8 cellular contexts compared by ENCODE assay signal in genomic region chr14:102590667-102591099, GRCh38. TPM values are rescaled to one million over a fixed set of nuclear protein-coding genes. Genes with fewer than 3 reads are reported as not detected.
A peak's percentile ranks its signal among the peaks of the same experiment; 100 is the strongest.
DNase-seq lines count a peak whose midpoint lies in the region; ATAC-seq, FAIRE-seq and TF ChIP-seq lines count a peak whose summit lies in the region.

No MANE protein-coding gene starts in this region.

- H3K4me1 ChIP-seq in BE2C (peaks cover 14% of the 10 kb centered on the region), right cardiac atrium (ENCODE audit: control insufficient read depth, insufficient read depth, low read length) (peaks cover 2% of the 10 kb centered on the region), small intestine (ENCODE audit: control insufficient read depth in 2 of 2, insufficient read depth in 1 of 2, low read depth in 1 of 2, low read length in 1 of 2) (peaks cover under 1 to 8% of the 10 kb centered on the region in 2 donors)

- CTCF ChIA-PET in HEK293T (lab: Yijun Ruan, JAX): interaction anchor here (0.6 kb wide), 1 partner anchor 72 kb away, joined by 3 read pairs; no protein-coding TSS in a partner anchor

- H3K36me3 ChIP-seq in BE2C: peaks cover 8% of the 10 kb centered on the region
- H3K36me3 ChIP-seq in small intestine (ENCODE audit: control insufficient read depth in 2 of 2, insufficient read depth in 2 of 2, low read length in 2 of 2): no peaks in the 10 kb centered on the region

- intact Hi-C loops in activated T-helper 2 cell treated with anti-CD3 and anti-CD28 coated beads, Interferon-gamma antibody, Interleukin-2, Interleukin-4, amounts not matched to agents 10 μg/mL and 5 μg/mL and 100 μg/mL, durations not matched to agents 14 hours and 24 hours and 36 hours (cut with micrococcal nuclease): loop anchor here (5.0 kb wide), 3 partner anchors 42 to 273 kb away; partner anchors contain the start of genes TRAF3 and ZNF839
- intact Hi-C loops in right cardiac atrium (cut with DNase I): loop anchor here in 1 of 4 donors (10.0 kb wide), 1 partner anchor 66 kb away; no protein-coding TSS in a partner anchor

- H3K27ac Mint-ChIP-seq in activated T-helper 2 cell treated with anti-CD3 and anti-CD28 coated beads, Interferon-gamma antibody, Interleukin-2, Interleukin-4, amounts not matched to agents 10 μg/mL and 5 μg/mL and 100 μg/mL, durations not matched to agents 14 hours and 24 hours and 36 hours: no peak overlapping the region

- H3K27me3 Mint-ChIP-seq in activated T-helper 2 cell treated with anti-CD3 and anti-CD28 coated beads, Interferon-gamma antibody, Interleukin-2, Interleukin-4, amounts not matched to agents 10 μg/mL and 5 μg/mL and 100 μg/mL, durations not matched to agents 14 hours and 24 hours and 36 hours (ENCODE audit: low read depth): no peaks in the 10 kb centered on the region

- H3K27me3 ChIP-seq in BE2C (no peaks in the 10 kb centered on the region), right cardiac atrium (ENCODE audit: control insufficient read depth, insufficient read depth) (no peaks in the 10 kb centered on the region), small intestine (ENCODE audit: control insufficient read depth in 2 of 2, insufficient read depth in 2 of 2, low read length in 2 of 2) (no peaks in the 10 kb centered on the region)

- 59% methylated on average over 13 of the region's 13 CpGs for WGBS in right cardiac atrium
- 16 to 53% (median 34%) methylated on average over 13 of the region's 13 CpGs for WGBS in small intestine, 3 donors

- peaks cover 15% of the 10 kb centered on the region for H3K36me3 Mint-ChIP-seq in activated T-helper 2 cell treated with anti-CD3 and anti-CD28 coated beads, Interferon-gamma antibody, Interleukin-2, Interleukin-4, amounts not matched to agents 10 μg/mL and 5 μg/mL and 100 μg/mL, durations not matched to agents 14 hours and 24 hours and 36 hours (ENCODE audit: low read depth)

- peak; percentile 59 for TF ChIP-seq CTCF in BE2C (IDR thresholded peaks at IDR 0.05; ENCODE audit: low read depth, low read length)

- POLR2A ChIA-PET in HEK293T (lab: Yijun Ruan, JAX): interaction anchor here (1.4 to 1.9 kb wide), 3 partner anchors 16 to 67 kb away, joined by 4 to 12 read pairs (median 8); no protein-coding TSS in a partner anchor

- H3K4me3 Mint-ChIP-seq in activated T-helper 2 cell treated with anti-CD3 and anti-CD28 coated beads, Interferon-gamma antibody, Interleukin-2, Interleukin-4, amounts not matched to agents 10 μg/mL and 5 μg/mL and 100 μg/mL, durations not matched to agents 14 hours and 24 hours and 36 hours (ENCODE audit: low read depth): peak overlapping the region; percentile 70

- FAIRE-seq in small intestine (lab: Jason Lieb, UNC): no peak

- peak; percentile 63 for DNase-seq in BE2C
- DNase-seq in HEK293T (ENCODE audit: extremely low spot score): no peak
- DNase-seq in activated T-helper 2 cell treated with anti-CD3 and anti-CD28 coated beads, Interferon-gamma antibody, Interleukin-2, Interleukin-4, amounts not matched to agents 10 μg/mL and 5 μg/mL and 100 μg/mL, durations not matched to agents 14 hours and 24 hours and 36 hours (ENCODE audit: low spot score): no peak
- DNase-seq in right cardiac atrium: peak; percentile 51 to 77 (median 73)
- DNase-seq in small intestine: peak; percentile 92
- DNase-seq in NCI-H524 (lab: John Stamatoyannopoulos, UW): no peak
- DNase-seq in DMS79 treated with DMSO at 0.1 percent for 48 hours (lab: John Stamatoyannopoulos, UW): no peak

- ATAC-seq in right cardiac atrium (no peak), HG03045 (IDR thresholded peaks at IDR 0.05; ENCODE audit: unreplicated experiment) (no peak)

- H3K4me3 ChIP-seq in BE2C (ENCODE audit: low read depth, low read length) (peak overlapping the region; percentile 74), right cardiac atrium (ENCODE audit: low read length) (no peak overlapping the region), small intestine (ENCODE audit: low read depth in 1 of 2, low read length in 2 of 2) (no peak overlapping the region)

- peaks cover 17% of the 10 kb centered on the region for H3K4me1 Mint-ChIP-seq in activated T-helper 2 cell treated with anti-CD3 and anti-CD28 coated beads, Interferon-gamma antibody, Interleukin-2, Interleukin-4, amounts not matched to agents 10 μg/mL and 5 μg/mL and 100 μg/mL, durations not matched to agents 14 hours and 24 hours and 36 hours (ENCODE audit: low read depth)

- H3K27ac ChIP-seq in right cardiac atrium (ENCODE audit: low read length) (peak overlapping the region; percentile 39), small intestine (ENCODE audit: low read depth in 1 of 2, low read length in 1 of 2) (peak overlapping the region; percentile 94 to 95)

- no peaks in the 10 kb centered on the region for H3K9me3 Mint-ChIP-seq in activated T-helper 2 cell treated with anti-CD3 and anti-CD28 coated beads, Interferon-gamma antibody, Interleukin-2, Interleukin-4, amounts not matched to agents 10 μg/mL and 5 μg/mL and 100 μg/mL, durations not matched to agents 14 hours and 24 hours and 36 hours

- H3K9me3 ChIP-seq in BE2C (no peaks in the 10 kb centered on the region), right cardiac atrium (ENCODE audit: control insufficient read depth, low read length) (no peaks in the 10 kb centered on the region), small intestine (ENCODE audit: control insufficient read depth, low read depth) (no peaks in the 10 kb centered on the region)

TF ChIP-seq in HEK293T, 16 proteins besides CTCF, POLR2A, EP300 and RAD21:
- TF ChIP-seq SP1 (IDR thresholded peaks at IDR 0.05) (no peak), ARNT (IDR thresholded peaks at IDR 0.05) (no peak), FOXM1 (IDR thresholded peaks at IDR 0.05; ENCODE audit: borderline replicate concordance) (no peak), FOXA1 (IDR thresholded peaks at IDR 0.05) (no peak), CTBP1 (IDR thresholded peaks at IDR 0.05; ENCODE audit: borderline replicate concordance) (no peak), ZNF384 (IDR thresholded peaks at IDR 0.05) (peak; percentile 87)

RNA-seq across cellular contexts. Expression of gene RCOR1, which starts 1.8 kb away (rescaled TPM):
- polyA plus RNA-seq in BE2C (2012; ENCODE audit: insufficient read depth, insufficient read length, low read depth): 25.1 TPM
- total RNA-seq in activated T-helper 2 cell treated with anti-CD3 and anti-CD28 coated beads, Interferon-gamma antibody, Interleukin-2, Interleukin-4, amounts not matched to agents 10 μg/mL and 5 μg/mL and 100 μg/mL, durations not matched to agents 14 hours and 24 hours and 36 hours: 22.2 and 24.3 TPM in 2 replicates
- 10 to 100 TPM; 12.2 to 14.4 (median 13.6) TPM for total RNA-seq in right cardiac atrium
- polyA plus RNA-seq in right cardiac atrium (4.4 TPM), small intestine (10 to 100 TPM in 2 of 3 donors, 1 to 10 TPM in 1; 9.2 to 14.1 (median 10.6) TPM)

Comparison
In these comparisons a context has a peak if more than half of its experiments do, and no peak if none do; other contexts are left out.
1. DNase-seq: peak in BE2C (single experiment), right cardiac atrium (3 of 3) and small intestine (single experiment); none in HEK293T (single experiment), activated T-helper 2 cell treated with anti-CD3 and anti-CD28 coated beads, Interferon-gamma antibody, Interleukin-2, Interleukin-4, amounts not matched to agents 10 μg/mL and 5 μg/mL and 100 μg/mL, durations not matched to agents 14 hours and 24 hours and 36 hours (single experiment), NCI-H524 (0 of 2) and DMS79 treated with DMSO at 0.1 percent for 48 hours (single experiment).